ENCODE assay signal across 1 cellular context in genomic region chr19:8571006-8571411, GRCh38.
TF ChIP-seq lines count a peak whose summit lies in the region.

No MANE protein-coding gene starts in this region.

TF ChIP-seq in A549, 52 proteins besides CTCF, POLR2A, EP300 and RAD21 (continued from another document):
- TF ChIP-seq HMGXB4 (CRISPR knock-in tag; IDR thresholded peaks at IDR 0.05; ENCODE audit: borderline replicate concordance), result no peak
